12 cellular contexts compared by ENCODE assay signal in the genomic region with DNA sequence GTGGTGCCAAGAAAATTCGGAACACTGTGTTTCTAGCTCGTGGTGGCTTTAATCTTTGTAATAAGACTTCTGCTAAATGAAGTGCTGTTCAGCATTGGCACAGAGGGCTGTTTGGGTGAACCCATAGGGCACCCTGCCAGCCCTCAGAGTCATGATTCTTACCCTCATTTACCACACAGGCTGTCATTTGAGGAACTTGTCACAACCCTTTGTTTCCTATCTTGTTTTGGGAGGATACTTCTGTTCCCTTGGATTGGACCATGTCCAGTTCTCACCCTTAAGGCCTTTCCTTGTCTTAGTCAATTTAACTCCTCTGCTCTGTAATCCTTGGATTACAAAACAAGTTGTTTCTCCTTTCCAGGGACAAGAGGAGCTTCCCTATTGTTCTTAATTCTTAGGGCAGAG.
DNase-seq lines count a peak whose midpoint lies in the region; ATAC-seq, FAIRE-seq and TF ChIP-seq lines count a peak whose summit lies in the region.
"Had no signal": no experiment of that assay in that cellular context is flagged by ENCODE, and none has a peak within 500 bp of the region (broad histone marks: within the 10 kb centered on the region; RNA-seq: fewer than 3 reads in every experiment).

No MANE protein-coding gene starts in this region.

- H3K9me3 Mint-ChIP-seq in memory B cell (no peaks in the 10 kb centered on the region), natural killer cell (no peaks in the 10 kb centered on the region)
- H3K9me3 Mint-ChIP-seq in naive thymus-derived CD8-positive, alpha-beta T cell: no peaks in the 10 kb centered on the region

- SMC1A ChIA-PET in GM12878 (lab: Charles Lee; ENCODE audit: uncharacterized antibody, unreplicated experiment): interaction anchor here (0.6 to 3.3 kb wide), 11 partner anchors 9 to 471 kb away, joined by 3 to 13 read pairs (median 5); no protein-coding TSS in a partner anchor

- CTCF ChIA-PET in GM12878 (lab: Yijun Ruan, JAX): interaction anchor here (0.6 to 4.4 kb wide), 5 partner anchors 16 to 394 kb away, joined by 3 to 21 read pairs (median 3); no protein-coding TSS in a partner anchor

- H3K27me3 Mint-ChIP-seq in memory B cell: peaks cover 10% of the 10 kb centered on the region
- peaks cover 7 to 26% (median 17%) of the 10 kb centered on the region in 5 donors for H3K27me3 Mint-ChIP-seq in naive thymus-derived CD8-positive, alpha-beta T cell
- peaks cover 27 to 31% of the 10 kb centered on the region in 2 donors for H3K27me3 Mint-ChIP-seq in natural killer cell (ENCODE audit: low read depth in 2 of 2)

- RAD21 ChIA-PET in GM12878 (lab: Charles Lee; ENCODE audit: unreplicated experiment): interaction anchor here (1.0 to 2.4 kb wide), 3 partner anchors 14 to 40 kb away, joined by 3 to 11 read pairs (median 3); no protein-coding TSS in a partner anchor

- H3K27me3 ChIP-seq in GM12878 (replicated peaks in 1 of 2; ENCODE audit: control insufficient read depth in 2 of 2, insufficient read depth in 2 of 2, low read length in 1 of 2): no peaks in the 10 kb centered on the region

- no peaks in the 10 kb centered on the region for H3K79me2 ChIP-seq in GM12878 (ENCODE audit: control insufficient read depth, insufficient read depth, low read length)

- no peak for FAIRE-seq in GM12878 (lab: Jason Lieb, UNC)

- POLR2A ChIA-PET in GM12878 (lab: Charles Lee): interaction anchor here (1.0 kb wide), 1 partner anchor 21 kb away, joined by 3 read pairs; no protein-coding TSS in a partner anchor
- POLR2A ChIA-PET in naive thymus-derived CD8-positive, alpha-beta T cell (lab: Charles Lee): no interaction called here

- DNase-seq in Right ventricle myocardium inferior (ENCODE audit: missing footprints): peak; percentile 79
- no peak for DNase-seq in cardiac septum (ENCODE audit: low spot score)
- DNase-seq in GM12878 (ENCODE audit: low read depth, low spot score): no peak
- no peak for DNase-seq in memory B cell (ENCODE audit: low spot score in 2 of 2)
- no peak for DNase-seq in COLO668 (lab: John Stamatoyannopoulos, UW; ENCODE audit: unreplicated experiment)
- DNase-seq in naive thymus-derived CD8-positive, alpha-beta T cell: no peak
- DNase-seq in natural killer cell: no peak
- no peak for DNase-seq in kidney glomerular epithelial cell (lab: John Stamatoyannopoulos, UW)
- DNase-seq: erythroblast, NCI-H2227 treated with DMSO at 0.1 percent for 48 hours, SW 1271 had no signal

- in situ Hi-C loops in GM12878 (cut with MboI): no loop called here

- no peak overlapping the region for H3K27ac ChIP-seq in GM12878 (ENCODE audit: control insufficient read depth, insufficient read depth)
- H3K27ac ChIP-seq: left lung had no signal

- no peak overlapping the region for H3K27ac Mint-ChIP-seq in memory B cell
- no peak overlapping the region for H3K27ac Mint-ChIP-seq in naive thymus-derived CD8-positive, alpha-beta T cell
- H3K27ac Mint-ChIP-seq in natural killer cell: no peak overlapping the region

- no peak overlapping the region for H2AFZ ChIP-seq in GM12878 (ENCODE audit: control insufficient read depth, low read depth, low read length)

- no peak for TF ChIP-seq EP300 in GM12878 (IDR thresholded peaks at IDR 0.05; ENCODE audit: borderline replicate concordance in 1 of 2, control insufficient read depth in 1 of 2, low read depth in 2 of 2, low read length in 2 of 2)

- intact Hi-C loops in Right ventricle myocardium inferior (cut with DNase I): loop anchor here (5.0 kb wide), 1 partner anchor 57 kb away; no protein-coding TSS in a partner anchor
- intact Hi-C loops in cardiac septum (cut with DNase I): no loop called here
- intact Hi-C loops in GM12878 (cut with micrococcal nuclease; ENCODE audit: unreplicated experiment): no loop called here
- intact Hi-C loops in natural killer cell (cut with micrococcal nuclease): no loop called here

- TF ChIP-seq POLR2A in GM12878 (IDR thresholded peaks at IDR 0.05; ENCODE audit: low read depth, low read length): no peak

- H3K36me3 Mint-ChIP-seq in memory B cell (no peaks in the 10 kb centered on the region), natural killer cell (no peaks in the 10 kb centered on the region)
- H3K36me3 Mint-ChIP-seq in naive thymus-derived CD8-positive, alpha-beta T cell: no peaks in the 10 kb centered on the region

- 18% methylated on average over 2 of the region's 2 CpGs for WGBS in GM12878 (ENCODE audit: insufficient coverage, insufficient replicate concordance, low lambda C conversion rate, missing lambda C conversion rate)

- H3K36me3 ChIP-seq in GM12878 (ENCODE audit: control insufficient read depth in 2 of 2, insufficient read depth in 2 of 2, low read length in 1 of 2): no peaks in the 10 kb centered on the region
- H3K36me3 ChIP-seq: left lung had no signal

- no peak for TF ChIP-seq RAD21 in GM12878 (IDR thresholded peaks at IDR 0.05; ENCODE audit: insufficient read depth, low read depth, low read length)

- TF ChIP-seq CTCF in GM12878 (IDR thresholded peaks at IDR 0.05 in 2 of 3, conservative IDR thresholded peaks at IDR 0.05 in 1 of 3; ENCODE audit: control insufficient read depth in 2 of 3, extremely low read depth in 1 of 3, insufficient read depth in 1 of 3, low read depth in 3 of 3, low read length in 3 of 3): no peak
- TF ChIP-seq CTCF in natural killer cell (IDR thresholded peaks at IDR 0.05): no peak

- H3K9me3 ChIP-seq in GM12878 (replicated peaks; ENCODE audit: control insufficient read depth, insufficient read depth, low read length): no peaks in the 10 kb centered on the region
- H3K9me3 ChIP-seq: left lung had no signal

- H3K4me3 ChIP-seq in GM12878: no peak overlapping the region
- H3K4me3 ChIP-seq: left lung had no signal

- H3K4me1 Mint-ChIP-seq in memory B cell (peaks cover 19% of the 10 kb centered on the region), natural killer cell (peaks cover 0 to 24% of the 10 kb centered on the region in 2 donors)
- H3K4me1 Mint-ChIP-seq in naive thymus-derived CD8-positive, alpha-beta T cell: peaks cover 2 to 30% (median 9%) of the 10 kb centered on the region in 4 donors

- BruUV-seq in GM12878 (replicated peaks; lab: Mats Ljungman, UMichigan): no TSS peak

- H3K4me1 ChIP-seq in GM12878 (ENCODE audit: control insufficient read depth, insufficient read depth, low read length): peaks cover 26% of the 10 kb centered on the region

- H4K20me1 ChIP-seq in GM12878 (ENCODE audit: control insufficient read depth, insufficient read depth): no peaks in the 10 kb centered on the region

- H3K9ac ChIP-seq in GM12878 (ENCODE audit: control insufficient read depth, insufficient read depth, low read length): no peak overlapping the region

- H3K4me2 ChIP-seq in GM12878 (ENCODE audit: control insufficient read depth, insufficient read depth): no peak overlapping the region

- ATAC-seq in Right ventricle myocardium inferior (peak; percentile 15), GM12878 (peak; percentile 22; the same call in 1 of the 3 replicates), memory B cell (ENCODE audit: low read depth) (peak; percentile 45), natural killer cell (no peak)
- ATAC-seq in naive thymus-derived CD8-positive, alpha-beta T cell: no peak
- ATAC-seq: left lung had no signal

- H3K4me3 Mint-ChIP-seq in memory B cell (no peak overlapping the region), natural killer cell (no peak overlapping the region)
- no peak overlapping the region for H3K4me3 Mint-ChIP-seq in naive thymus-derived CD8-positive, alpha-beta T cell

TF ChIP-seq in GM12878, 131 proteins besides CTCF, POLR2A, EP300 and RAD21:
- no peak for TF ChIP-seq YBX1 (IDR thresholded peaks at IDR 0.05)
- TF ChIP-seq MEF2B (IDR thresholded peaks at IDR 0.05; ENCODE audit: partially characterized antibody, poor library complexity, severe bottlenecking): no peak
- no peak for TF ChIP-seq SMAD5 (IDR thresholded peaks at IDR 0.05; ENCODE audit: low read depth)
- TF ChIP-seq, protein P1, sequence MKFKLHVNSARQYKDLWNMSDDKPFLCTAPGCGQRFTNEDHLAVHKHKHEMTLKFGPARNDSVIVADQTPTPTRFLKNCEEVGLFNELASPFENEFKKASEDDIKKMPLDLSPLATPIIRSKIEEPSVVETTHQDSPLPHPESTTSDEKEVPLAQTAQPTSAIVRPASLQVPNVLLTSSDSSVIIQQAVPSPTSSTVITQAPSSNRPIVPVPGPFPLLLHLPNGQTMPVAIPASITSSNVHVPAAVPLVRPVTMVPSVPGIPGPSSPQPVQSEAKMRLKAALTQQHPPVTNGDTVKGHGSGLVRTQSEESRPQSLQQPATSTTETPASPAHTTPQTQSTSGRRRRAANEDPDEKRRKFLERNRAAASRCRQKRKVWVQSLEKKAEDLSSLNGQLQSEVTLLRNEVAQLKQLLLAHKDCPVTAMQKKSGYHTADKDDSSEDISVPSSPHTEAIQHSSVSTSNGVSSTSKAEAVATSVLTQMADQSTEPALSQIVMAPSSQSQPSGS (IDR thresholded peaks at IDR 0.05; ENCODE audit: low read length): no peak
- TF ChIP-seq IKZF2 (IDR thresholded peaks at IDR 0.05): no peak
- TF ChIP-seq TARDBP (IDR thresholded peaks at IDR 0.05; ENCODE audit: borderline replicate concordance): no peak
- TF ChIP-seq SIN3A (IDR thresholded peaks at IDR 0.05; ENCODE audit: low read depth, low read length): no peak
- TF ChIP-seq BCL11A (IDR thresholded peaks at IDR 0.05; ENCODE audit: low read depth, low read length): no peak
- no peak for TF ChIP-seq ZNF207 (IDR thresholded peaks at IDR 0.05; ENCODE audit: borderline replicate concordance)
- no peak for TF ChIP-seq ASH2L (IDR thresholded peaks at IDR 0.05; ENCODE audit: borderline replicate concordance, low read depth)
- TF ChIP-seq BRCA1 (IDR thresholded peaks at IDR 0.05; ENCODE audit: low read depth, low read length): no peak

Comparison
In these comparisons a context has a peak if more than half of its experiments do, and no peak if none do; other contexts are left out.
1. ATAC-seq: peak in Right ventricle myocardium inferior (single experiment), GM12878 (single experiment) and memory B cell (single experiment); none in naive thymus-derived CD8-positive, alpha-beta T cell (0 of 2) and natural killer cell (0 of 3).